1 cellular context compared by ENCODE assay signal in genomic region chr22:38700789-38701628, GRCh38.
A peak's percentile ranks its signal among the peaks of the same experiment; 100 is the strongest.
TF ChIP-seq lines count a peak whose summit lies in the region.

Gene JOSD1, minus strand, starts transcription at chr22:38700943. Its CDS starts 956 bp downstream, at chr22:38699987.

TF ChIP-seq in K562, 482 proteins besides CTCF, POLR2A, EP300 and RAD21 (continued from another document and continues in another):
- TF ChIP-seq, protein P1, sequence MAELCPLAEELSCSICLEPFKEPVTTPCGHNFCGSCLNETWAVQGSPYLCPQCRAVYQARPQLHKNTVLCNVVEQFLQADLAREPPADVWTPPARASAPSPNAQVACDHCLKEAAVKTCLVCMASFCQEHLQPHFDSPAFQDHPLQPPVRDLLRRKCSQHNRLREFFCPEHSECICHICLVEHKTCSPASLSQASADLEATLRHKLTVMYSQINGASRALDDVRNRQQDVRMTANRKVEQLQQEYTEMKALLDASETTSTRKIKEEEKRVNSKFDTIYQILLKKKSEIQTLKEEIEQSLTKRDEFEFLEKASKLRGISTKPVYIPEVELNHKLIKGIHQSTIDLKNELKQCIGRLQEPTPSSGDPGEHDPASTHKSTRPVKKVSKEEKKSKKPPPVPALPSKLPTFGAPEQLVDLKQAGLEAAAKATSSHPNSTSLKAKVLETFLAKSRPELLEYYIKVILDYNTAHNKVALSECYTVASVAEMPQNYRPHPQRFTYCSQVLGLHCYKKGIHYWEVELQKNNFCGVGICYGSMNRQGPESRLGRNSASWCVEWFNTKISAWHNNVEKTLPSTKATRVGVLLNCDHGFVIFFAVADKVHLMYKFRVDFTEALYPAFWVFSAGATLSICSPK (IDR thresholded peaks at IDR 0.05; ENCODE audit: borderline replicate concordance), result no peak
- TF ChIP-seq SAFB (IDR thresholded peaks at IDR 0.05; ENCODE audit: borderline replicate concordance, low read depth, low read length), result no peak
- TF ChIP-seq CHD1 (IDR thresholded peaks at IDR 0.05; ENCODE audit: low read length), result no peak
- no peak for TF ChIP-seq ZNF224 (CRISPR knock-in tag; IDR thresholded peaks at IDR 0.05)
- TF ChIP-seq ESRRB (CRISPR knock-in tag; IDR thresholded peaks at IDR 0.05; ENCODE audit: borderline replicate concordance), result no peak
- TF ChIP-seq FOXJ3 (CRISPR knock-in tag; IDR thresholded peaks at IDR 0.05), result no peak
- TF ChIP-seq PRMT5 (CRISPR knock-in tag; IDR thresholded peaks at IDR 0.05), result no peak
- TF ChIP-seq ARNT (IDR thresholded peaks at IDR 0.05), result no peak
- TF ChIP-seq, protein P2, sequence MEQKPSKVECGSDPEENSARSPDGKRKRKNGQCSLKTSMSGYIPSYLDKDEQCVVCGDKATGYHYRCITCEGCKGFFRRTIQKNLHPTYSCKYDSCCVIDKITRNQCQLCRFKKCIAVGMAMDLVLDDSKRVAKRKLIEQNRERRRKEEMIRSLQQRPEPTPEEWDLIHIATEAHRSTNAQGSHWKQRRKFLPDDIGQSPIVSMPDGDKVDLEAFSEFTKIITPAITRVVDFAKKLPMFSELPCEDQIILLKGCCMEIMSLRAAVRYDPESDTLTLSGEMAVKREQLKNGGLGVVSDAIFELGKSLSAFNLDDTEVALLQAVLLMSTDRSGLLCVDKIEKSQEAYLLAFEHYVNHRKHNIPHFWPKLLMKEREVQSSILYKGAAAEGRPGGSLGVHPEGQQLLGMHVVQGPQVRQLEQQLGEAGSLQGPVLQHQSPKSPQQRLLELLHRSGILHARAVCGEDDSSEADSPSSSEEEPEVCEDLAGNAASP (IDR thresholded peaks at IDR 0.05), result no peak
- TF ChIP-seq ZNF764 (CRISPR knock-in tag; IDR thresholded peaks at IDR 0.05; ENCODE audit: low read depth), result no peak
- TF ChIP-seq POU5F1 (IDR thresholded peaks at IDR 0.05; ENCODE audit: borderline replicate concordance, low read depth, low read length, partially characterized antibody), result no peak
- no peak for TF ChIP-seq GABPB2 (CRISPR knock-in tag; conservative IDR thresholded peaks at IDR 0.05)
- no peak for TF ChIP-seq MCM3 (IDR thresholded peaks at IDR 0.05)
- TF ChIP-seq PURB (CRISPR knock-in tag; IDR thresholded peaks at IDR 0.05; ENCODE audit: low read depth), result no peak
- peak; percentile 57; the same call in 1 of the 2 replicates for TF ChIP-seq POLR2H (tag; IDR thresholded peaks at IDR 0.05; ENCODE audit: low read depth)
- no peak for TF ChIP-seq SIX5 (IDR thresholded peaks at IDR 0.05; ENCODE audit: borderline replicate concordance in 1 of 2, insufficient read depth in 1 of 2, low read depth in 1 of 2, low read length in 2 of 2)
- no peak for TF ChIP-seq RAD51 (IDR thresholded peaks at IDR 0.05; ENCODE audit: borderline replicate concordance, low read depth)
- TF ChIP-seq, protein P3, sequence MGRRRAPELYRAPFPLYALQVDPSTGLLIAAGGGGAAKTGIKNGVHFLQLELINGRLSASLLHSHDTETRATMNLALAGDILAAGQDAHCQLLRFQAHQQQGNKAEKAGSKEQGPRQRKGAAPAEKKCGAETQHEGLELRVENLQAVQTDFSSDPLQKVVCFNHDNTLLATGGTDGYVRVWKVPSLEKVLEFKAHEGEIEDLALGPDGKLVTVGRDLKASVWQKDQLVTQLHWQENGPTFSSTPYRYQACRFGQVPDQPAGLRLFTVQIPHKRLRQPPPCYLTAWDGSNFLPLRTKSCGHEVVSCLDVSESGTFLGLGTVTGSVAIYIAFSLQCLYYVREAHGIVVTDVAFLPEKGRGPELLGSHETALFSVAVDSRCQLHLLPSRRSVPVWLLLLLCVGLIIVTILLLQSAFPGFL (CRISPR knock-in tag; IDR thresholded peaks at IDR 0.05), result no peak
- 0 out of 2 replicates have a peak, but pooled peaks have one; percentile 64 for TF ChIP-seq ZNF175 (CRISPR knock-in tag; IDR thresholded peaks at IDR 0.05; ENCODE audit: low read depth)
- TF ChIP-seq AFF4 (CRISPR knock-in tag; IDR thresholded peaks at IDR 0.05), result no peak
- peak; percentile 88 for TF ChIP-seq ZFX (CRISPR knock-in tag; IDR thresholded peaks at IDR 0.05)
- no peak for TF ChIP-seq NFIX (CRISPR knock-in tag; IDR thresholded peaks at IDR 0.05; ENCODE audit: low read depth)
- TF ChIP-seq CREB5 (CRISPR knock-in tag; IDR thresholded peaks at IDR 0.05), result no peak
- peak; percentile 31 to 47 for TF ChIP-seq E2F6 (IDR thresholded peaks at IDR 0.05; ENCODE audit: borderline replicate concordance in 1 of 2, extremely low read depth in 1 of 2, insufficient read depth in 1 of 2, insufficient read length in 1 of 2, low read depth in 1 of 2, low read length in 1 of 2, poor library complexity in 1 of 2, severe bottlenecking in 1 of 2)
- no peak for TF ChIP-seq NUFIP1 (IDR thresholded peaks at IDR 0.05; ENCODE audit: partially characterized antibody)
- no peak for TF ChIP-seq OTX1 (CRISPR knock-in tag; IDR thresholded peaks at IDR 0.05)
- TF ChIP-seq ZKSCAN1 (IDR thresholded peaks at IDR 0.05; ENCODE audit: low read depth, low read length), result no peak
- no peak for TF ChIP-seq NCOA4 (IDR thresholded peaks at IDR 0.05; ENCODE audit: partially characterized antibody)
- no peak for TF ChIP-seq ADNP (tag; IDR thresholded peaks at IDR 0.05)
- no peak for TF ChIP-seq ELF4 (CRISPR knock-in tag; IDR thresholded peaks at IDR 0.05)
- TF ChIP-seq, protein P4, sequence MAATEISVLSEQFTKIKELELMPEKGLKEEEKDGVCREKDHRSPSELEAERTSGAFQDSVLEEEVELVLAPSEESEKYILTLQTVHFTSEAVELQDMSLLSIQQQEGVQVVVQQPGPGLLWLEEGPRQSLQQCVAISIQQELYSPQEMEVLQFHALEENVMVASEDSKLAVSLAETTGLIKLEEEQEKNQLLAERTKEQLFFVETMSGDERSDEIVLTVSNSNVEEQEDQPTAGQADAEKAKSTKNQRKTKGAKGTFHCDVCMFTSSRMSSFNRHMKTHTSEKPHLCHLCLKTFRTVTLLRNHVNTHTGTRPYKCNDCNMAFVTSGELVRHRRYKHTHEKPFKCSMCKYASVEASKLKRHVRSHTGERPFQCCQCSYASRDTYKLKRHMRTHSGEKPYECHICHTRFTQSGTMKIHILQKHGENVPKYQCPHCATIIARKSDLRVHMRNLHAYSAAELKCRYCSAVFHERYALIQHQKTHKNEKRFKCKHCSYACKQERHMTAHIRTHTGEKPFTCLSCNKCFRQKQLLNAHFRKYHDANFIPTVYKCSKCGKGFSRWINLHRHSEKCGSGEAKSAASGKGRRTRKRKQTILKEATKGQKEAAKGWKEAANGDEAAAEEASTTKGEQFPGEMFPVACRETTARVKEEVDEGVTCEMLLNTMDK (IDR thresholded peaks at IDR 0.05; ENCODE audit: borderline replicate concordance, insufficient read depth, low read depth, low read length, poor library complexity, severe bottlenecking), result no peak
- TF ChIP-seq FOXA3 (CRISPR knock-in tag; conservative IDR thresholded peaks at IDR 0.05 in 1 of 2, IDR thresholded peaks at IDR 0.05 in 1 of 2), result no peak
- TF ChIP-seq DACH1 (IDR thresholded peaks at IDR 0.05; ENCODE audit: partially characterized antibody), result no peak
- peak; percentile 49; the same call in 1 of the 2 replicates for TF ChIP-seq EP400 (IDR thresholded peaks at IDR 0.05)
- TF ChIP-seq, protein P5, sequence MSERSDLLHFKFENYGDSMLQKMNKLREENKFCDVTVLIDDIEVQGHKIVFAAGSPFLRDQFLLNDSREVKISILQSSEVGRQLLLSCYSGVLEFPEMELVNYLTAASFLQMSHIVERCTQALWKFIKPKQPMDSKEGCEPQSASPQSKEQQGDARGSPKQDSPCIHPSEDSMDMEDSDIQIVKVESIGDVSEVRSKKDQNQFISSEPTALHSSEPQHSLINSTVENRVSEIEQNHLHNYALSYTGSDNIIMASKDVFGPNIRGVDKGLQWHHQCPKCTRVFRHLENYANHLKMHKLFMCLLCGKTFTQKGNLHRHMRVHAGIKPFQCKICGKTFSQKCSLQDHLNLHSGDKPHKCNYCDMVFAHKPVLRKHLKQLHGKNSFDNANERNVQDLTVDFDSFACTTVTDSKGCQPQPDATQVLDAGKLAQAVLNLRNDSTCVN (CRISPR knock-in tag; IDR thresholded peaks at IDR 0.05), result no peak
- peak; percentile 85; the same call in 1 of the 2 replicates for TF ChIP-seq GATAD2B (IDR thresholded peaks at IDR 0.05; ENCODE audit: borderline replicate concordance)
- no peak for TF ChIP-seq RBM15 (IDR thresholded peaks at IDR 0.05; ENCODE audit: insufficient read depth, low read length)
- no peak for TF ChIP-seq SMAD3 (CRISPR knock-in tag; conservative IDR thresholded peaks at IDR 0.05)
- TF ChIP-seq MLLT1 (IDR thresholded peaks at IDR 0.05), result no peak
- TF ChIP-seq E2F3 (CRISPR knock-in tag; IDR thresholded peaks at IDR 0.05), result no peak; the same call in 1 of the 2 replicates
- TF ChIP-seq CBX3 (IDR thresholded peaks at IDR 0.05; ENCODE audit: borderline replicate concordance in 1 of 2, low read length in 2 of 2), result no peak
- TF ChIP-seq ZNF263 (CRISPR knock-in tag; IDR thresholded peaks at IDR 0.05; ENCODE audit: borderline replicate concordance), result peak; percentile 59; the same call in 1 of the 2 replicates
- TF ChIP-seq CBX1 (IDR thresholded peaks at IDR 0.05; ENCODE audit: low read depth), result peak; percentile 48; the same call in 1 of the 2 replicates
- TF ChIP-seq ZNF589 (CRISPR knock-in tag; IDR thresholded peaks at IDR 0.05; ENCODE audit: low read depth), result peak; percentile 82; the same call in 1 of the 2 replicates
- no peak for TF ChIP-seq HDGF (IDR thresholded peaks at IDR 0.05)
- TF ChIP-seq TBP (optimal IDR thresholded peaks at IDR 0.05; ENCODE audit: low read depth, low read length), result peak; percentile 61
- no peak for TF ChIP-seq ZNF140 (CRISPR knock-in tag; IDR thresholded peaks at IDR 0.05)
- no peak; the same call in 1 of the 2 replicates for TF ChIP-seq GATAD2A (IDR thresholded peaks at IDR 0.05)
- peak; percentile 88 for TF ChIP-seq ZEB2 (IDR thresholded peaks at IDR 0.05)
- no peak for TF ChIP-seq ELF2 (CRISPR knock-in tag; IDR thresholded peaks at IDR 0.05)
- 0 out of 2 replicates have a peak, but pooled peaks have one; percentile 22 for TF ChIP-seq NBN (IDR thresholded peaks at IDR 0.05; ENCODE audit: low read depth)
- no peak for TF ChIP-seq BACH1 (tag; IDR thresholded peaks at IDR 0.05)
- TF ChIP-seq SMARCA4 (IDR thresholded peaks at IDR 0.05), result 0 out of 2 replicates have a peak, but pooled peaks have one; percentile 34
- TF ChIP-seq ZFPM2 (CRISPR knock-in tag; IDR thresholded peaks at IDR 0.05), result no peak
- TF ChIP-seq MTF1 (CRISPR knock-in tag; IDR thresholded peaks at IDR 0.05; ENCODE audit: borderline replicate concordance), result no peak
